ENCODE assay signal across 1 cellular context in the genomic region with DNA sequence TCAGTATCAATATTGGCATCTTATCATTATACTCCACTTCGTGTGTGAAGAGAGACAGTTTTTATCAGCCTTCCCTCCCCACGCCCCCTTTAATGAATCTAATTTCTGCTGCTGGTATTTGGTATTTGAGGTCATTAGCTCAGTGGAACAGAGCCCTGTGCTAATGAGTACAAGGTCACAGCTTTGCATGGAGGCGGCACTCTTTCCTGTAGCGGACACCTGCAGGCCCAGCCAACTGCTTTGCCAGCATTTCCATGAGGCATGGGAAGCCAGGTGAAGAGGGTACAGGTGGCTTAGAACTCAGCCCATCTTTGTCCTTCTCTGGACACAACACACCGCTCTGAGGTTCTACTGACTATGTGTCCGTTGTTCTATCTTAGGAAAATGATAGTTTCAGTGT.
TF ChIP-seq lines count a peak whose summit lies in the region.

No MANE protein-coding gene starts in this region.

TF ChIP-seq in GM12878, 131 proteins besides CTCF, POLR2A, EP300 and RAD21 (continued from another document and continues in another):
- TF ChIP-seq, protein P1, sequence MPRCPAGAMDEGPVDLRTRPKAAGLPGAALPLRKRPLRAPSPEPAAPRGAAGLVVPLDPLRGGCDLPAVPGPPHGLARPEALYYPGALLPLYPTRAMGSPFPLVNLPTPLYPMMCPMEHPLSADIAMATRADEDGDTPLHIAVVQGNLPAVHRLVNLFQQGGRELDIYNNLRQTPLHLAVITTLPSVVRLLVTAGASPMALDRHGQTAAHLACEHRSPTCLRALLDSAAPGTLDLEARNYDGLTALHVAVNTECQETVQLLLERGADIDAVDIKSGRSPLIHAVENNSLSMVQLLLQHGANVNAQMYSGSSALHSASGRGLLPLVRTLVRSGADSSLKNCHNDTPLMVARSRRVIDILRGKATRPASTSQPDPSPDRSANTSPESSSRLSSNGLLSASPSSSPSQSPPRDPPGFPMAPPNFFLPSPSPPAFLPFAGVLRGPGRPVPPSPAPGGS (IDR thresholded peaks at IDR 0.05; ENCODE audit: borderline replicate concordance, insufficient read depth, low read depth, low read length, poor library complexity, severe bottlenecking), result no peak
- TF ChIP-seq ZNF24 (IDR thresholded peaks at IDR 0.05) (no peak), IRF4 (IDR thresholded peaks at IDR 0.05; ENCODE audit: low read depth, low read length) (no peak), GATAD2B (conservative IDR thresholded peaks at IDR 0.05; ENCODE audit: low read depth) (no peak), CHD2 (IDR thresholded peaks at IDR 0.05; ENCODE audit: borderline replicate concordance, low read depth, low read length) (no peak), SP1 (IDR thresholded peaks at IDR 0.05; ENCODE audit: low read depth, low read length) (no peak), NKRF (conservative IDR thresholded peaks at IDR 0.05) (no peak), ZSCAN29 (IDR thresholded peaks at IDR 0.05) (no peak), NFYA (IDR thresholded peaks at IDR 0.05; ENCODE audit: borderline replicate concordance, low read depth, low read length) (no peak), STAT3 (IDR thresholded peaks at IDR 0.05; ENCODE audit: low read depth, low read length) (no peak), NBN (IDR thresholded peaks at IDR 0.05) (no peak), TCF12 (IDR thresholded peaks at IDR 0.05; ENCODE audit: low read depth, low read length) (0 out of 2 replicates have a peak, but pooled peaks have one; percentile 14), EGR1 (IDR thresholded peaks at IDR 0.05; ENCODE audit: borderline replicate concordance in 1 of 2, low read depth in 2 of 2, low read length in 2 of 2) (no peak), ASH2L (IDR thresholded peaks at IDR 0.05; ENCODE audit: borderline replicate concordance, low read depth) (0 out of 2 replicates have a peak, but pooled peaks have one; percentile 28), RELA (IDR thresholded peaks at IDR 0.05; ENCODE audit: borderline replicate concordance, partially characterized antibody) (no peak), ZZZ3 (IDR thresholded peaks at IDR 0.05; ENCODE audit: control insufficient read depth, insufficient read length, low read depth) (no peak), NR2C2 (IDR thresholded peaks at IDR 0.05; ENCODE audit: borderline replicate concordance, control insufficient read depth, insufficient read length, low read depth) (no peak), NFIC (IDR thresholded peaks at IDR 0.05; ENCODE audit: low read depth, low read length) (0 out of 2 replicates have a peak, but pooled peaks have one; percentile 0), HSF1 (IDR thresholded peaks at IDR 0.05; ENCODE audit: low read depth, low read length) (no peak), BHLHE40 (IDR thresholded peaks at IDR 0.05; ENCODE audit: borderline replicate concordance in 1 of 2, low read depth in 2 of 2, low read length in 1 of 2) (no peak), CREM (IDR thresholded peaks at IDR 0.05; ENCODE audit: low read depth) (0 out of 2 replicates have a peak, but pooled peaks have one; percentile 6), SRF (IDR thresholded peaks at IDR 0.05; ENCODE audit: low read depth in 2 of 2, low read length in 2 of 2) (no peak), BMI1 (IDR thresholded peaks at IDR 0.05; ENCODE audit: borderline replicate concordance) (no peak), ZBTB40 (IDR thresholded peaks at IDR 0.05; ENCODE audit: borderline replicate concordance) (no peak; the same call in 1 of the 2 replicates), RUNX3 (IDR thresholded peaks at IDR 0.05; ENCODE audit: low read length) (no peak), IKZF2 (IDR thresholded peaks at IDR 0.05) (no peak), JUND (IDR thresholded peaks at IDR 0.05; ENCODE audit: low read depth, low read length) (no peak), SREBF1 (IDR thresholded peaks at IDR 0.05; ENCODE audit: low read length) (no peak), BCL11A (IDR thresholded peaks at IDR 0.05; ENCODE audit: low read depth, low read length) (no peak; the same call in 1 of the 2 replicates), FOXK2 (IDR thresholded peaks at IDR 0.05) (no peak), GABPA (IDR thresholded peaks at IDR 0.05; ENCODE audit: low read depth) (no peak)
- TF ChIP-seq, protein P2, sequence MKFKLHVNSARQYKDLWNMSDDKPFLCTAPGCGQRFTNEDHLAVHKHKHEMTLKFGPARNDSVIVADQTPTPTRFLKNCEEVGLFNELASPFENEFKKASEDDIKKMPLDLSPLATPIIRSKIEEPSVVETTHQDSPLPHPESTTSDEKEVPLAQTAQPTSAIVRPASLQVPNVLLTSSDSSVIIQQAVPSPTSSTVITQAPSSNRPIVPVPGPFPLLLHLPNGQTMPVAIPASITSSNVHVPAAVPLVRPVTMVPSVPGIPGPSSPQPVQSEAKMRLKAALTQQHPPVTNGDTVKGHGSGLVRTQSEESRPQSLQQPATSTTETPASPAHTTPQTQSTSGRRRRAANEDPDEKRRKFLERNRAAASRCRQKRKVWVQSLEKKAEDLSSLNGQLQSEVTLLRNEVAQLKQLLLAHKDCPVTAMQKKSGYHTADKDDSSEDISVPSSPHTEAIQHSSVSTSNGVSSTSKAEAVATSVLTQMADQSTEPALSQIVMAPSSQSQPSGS (IDR thresholded peaks at IDR 0.05; ENCODE audit: low read length), result no peak
- TF ChIP-seq, protein P3, sequence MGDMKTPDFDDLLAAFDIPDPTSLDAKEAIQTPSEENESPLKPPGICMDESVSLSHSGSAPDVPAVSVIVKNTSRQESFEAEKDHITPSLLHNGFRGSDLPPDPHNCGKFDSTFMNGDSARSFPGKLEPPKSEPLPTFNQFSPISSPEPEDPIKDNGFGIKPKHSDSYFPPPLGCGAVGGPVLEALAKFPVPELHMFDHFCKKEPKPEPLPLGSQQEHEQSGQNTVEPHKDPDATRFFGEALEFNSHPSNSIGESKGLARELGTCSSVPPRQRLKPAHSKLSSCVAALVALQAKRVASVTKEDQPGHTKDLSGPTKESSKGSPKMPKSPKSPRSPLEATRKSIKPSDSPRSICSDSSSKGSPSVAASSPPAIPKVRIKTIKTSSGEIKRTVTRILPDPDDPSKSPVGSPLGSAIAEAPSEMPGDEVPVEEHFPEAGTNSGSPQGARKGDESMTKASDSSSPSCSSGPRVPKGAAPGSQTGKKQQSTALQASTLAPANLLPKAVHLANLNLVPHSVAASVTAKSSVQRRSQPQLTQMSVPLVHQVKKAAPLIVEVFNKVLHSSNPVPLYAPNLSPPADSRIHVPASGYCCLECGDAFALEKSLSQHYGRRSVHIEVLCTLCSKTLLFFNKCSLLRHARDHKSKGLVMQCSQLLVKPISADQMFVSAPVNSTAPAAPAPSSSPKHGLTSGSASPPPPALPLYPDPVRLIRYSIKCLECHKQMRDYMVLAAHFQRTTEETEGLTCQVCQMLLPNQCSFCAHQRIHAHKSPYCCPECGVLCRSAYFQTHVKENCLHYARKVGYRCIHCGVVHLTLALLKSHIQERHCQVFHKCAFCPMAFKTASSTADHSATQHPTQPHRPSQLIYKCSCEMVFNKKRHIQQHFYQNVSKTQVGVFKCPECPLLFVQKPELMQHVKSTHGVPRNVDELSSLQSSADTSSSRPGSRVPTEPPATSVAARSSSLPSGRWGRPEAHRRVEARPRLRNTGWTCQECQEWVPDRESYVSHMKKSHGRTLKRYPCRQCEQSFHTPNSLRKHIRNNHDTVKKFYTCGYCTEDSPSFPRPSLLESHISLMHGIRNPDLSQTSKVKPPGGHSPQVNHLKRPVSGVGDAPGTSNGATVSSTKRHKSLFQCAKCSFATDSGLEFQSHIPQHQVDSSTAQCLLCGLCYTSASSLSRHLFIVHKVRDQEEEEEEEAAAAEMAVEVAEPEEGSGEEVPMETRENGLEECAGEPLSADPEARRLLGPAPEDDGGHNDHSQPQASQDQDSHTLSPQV (IDR thresholded peaks at IDR 0.05), result no peak
- TF ChIP-seq, protein P4, sequence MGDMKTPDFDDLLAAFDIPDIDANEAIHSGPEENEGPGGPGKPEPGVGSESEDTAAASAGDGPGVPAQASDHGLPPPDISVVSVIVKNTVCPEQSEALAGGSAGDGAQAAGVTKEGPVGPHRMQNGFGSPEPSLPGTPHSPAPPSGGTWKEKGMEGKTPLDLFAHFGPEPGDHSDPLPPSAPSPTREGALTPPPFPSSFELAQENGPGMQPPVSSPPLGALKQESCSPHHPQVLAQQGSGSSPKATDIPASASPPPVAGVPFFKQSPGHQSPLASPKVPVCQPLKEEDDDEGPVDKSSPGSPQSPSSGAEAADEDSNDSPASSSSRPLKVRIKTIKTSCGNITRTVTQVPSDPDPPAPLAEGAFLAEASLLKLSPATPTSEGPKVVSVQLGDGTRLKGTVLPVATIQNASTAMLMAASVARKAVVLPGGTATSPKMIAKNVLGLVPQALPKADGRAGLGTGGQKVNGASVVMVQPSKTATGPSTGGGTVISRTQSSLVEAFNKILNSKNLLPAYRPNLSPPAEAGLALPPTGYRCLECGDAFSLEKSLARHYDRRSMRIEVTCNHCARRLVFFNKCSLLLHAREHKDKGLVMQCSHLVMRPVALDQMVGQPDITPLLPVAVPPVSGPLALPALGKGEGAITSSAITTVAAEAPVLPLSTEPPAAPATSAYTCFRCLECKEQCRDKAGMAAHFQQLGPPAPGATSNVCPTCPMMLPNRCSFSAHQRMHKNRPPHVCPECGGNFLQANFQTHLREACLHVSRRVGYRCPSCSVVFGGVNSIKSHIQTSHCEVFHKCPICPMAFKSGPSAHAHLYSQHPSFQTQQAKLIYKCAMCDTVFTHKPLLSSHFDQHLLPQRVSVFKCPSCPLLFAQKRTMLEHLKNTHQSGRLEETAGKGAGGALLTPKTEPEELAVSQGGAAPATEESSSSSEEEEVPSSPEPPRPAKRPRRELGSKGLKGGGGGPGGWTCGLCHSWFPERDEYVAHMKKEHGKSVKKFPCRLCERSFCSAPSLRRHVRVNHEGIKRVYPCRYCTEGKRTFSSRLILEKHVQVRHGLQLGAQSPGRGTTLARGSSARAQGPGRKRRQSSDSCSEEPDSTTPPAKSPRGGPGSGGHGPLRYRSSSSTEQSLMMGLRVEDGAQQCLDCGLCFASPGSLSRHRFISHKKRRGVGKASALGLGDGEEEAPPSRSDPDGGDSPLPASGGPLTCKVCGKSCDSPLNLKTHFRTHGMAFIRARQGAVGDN (IDR thresholded peaks at IDR 0.05), result no peak
